8 cellular contexts compared by ENCODE assay signal in genomic region chr19:18683109-18683954, GRCh38. TPM values are rescaled to one million over a fixed set of nuclear protein-coding genes. Genes with fewer than 3 reads are reported as not detected.
DNase-seq lines count a peak whose midpoint lies in the region; ATAC-seq and TF ChIP-seq lines count a peak whose summit lies in the region.

Gene CRTC1, plus strand, starts transcription at chr19:18683680. Its CDS starts 23 bp downstream, at chr19:18683703.

- H3K9me3 ChIP-seq in adipocyte (ENCODE audit: control insufficient read depth, low read length) (no peaks in the 10 kb centered on the region), heart right ventricle (no peaks in the 10 kb centered on the region), transverse colon (no peaks in the 10 kb centered on the region)

- peak; percentile 73 for ATAC-seq in HG02588 (IDR thresholded peaks at IDR 0.05; ENCODE audit: unreplicated experiment)
- peak; percentile 86 to 92 (median 90) for ATAC-seq in heart right ventricle

- H3K36me3 ChIP-seq in adipocyte (ENCODE audit: control insufficient read depth, insufficient read depth, low read length, severe bottlenecking): no peaks in the 10 kb centered on the region
- no peaks in the 10 kb centered on the region for H3K36me3 ChIP-seq in heart right ventricle
- H3K36me3 ChIP-seq in transverse colon: no peaks in the 10 kb centered on the region

- peak in 2 of 9 donors; percentile 16 to 23 for TF ChIP-seq CTCF in heart right ventricle (IDR thresholded peaks at IDR 0.05)
- no peak for TF ChIP-seq CTCF in transverse colon (IDR thresholded peaks at IDR 0.05)

- in situ Hi-C loops in transverse colon (cut with MboI; ENCODE audit: low pct_ligation_motif_present in 1 of 4, low pct_unique_long_range_greater_than_20kb in 1 of 4, low sequenced_read_pairs in 3 of 4): no loop called here

- H3K9ac ChIP-seq in adipocyte (ENCODE audit: low read length): peak within 1 kb of the TSS; percentile 86

- TF ChIP-seq EP300 in transverse colon (IDR thresholded peaks at IDR 0.05; ENCODE audit: low read depth): no peak

- peak within 1 kb of the TSS; percentile 86 for H3K4me3 ChIP-seq in adipocyte (ENCODE audit: low read length)
- H3K4me3 ChIP-seq in heart right ventricle: peak within 1 kb of the TSS; percentile 44 to 66 (median 57)
- H3K4me3 ChIP-seq in transverse colon: peak within 1 kb of the TSS; percentile 34 to 72 (median 52)

- WGBS in heart right ventricle, 2 donors: 1 to 2% methylated on average over 56 to 91 of the region's 93 CpGs
- WGBS in transverse colon (ENCODE audit: low coverage in 1 of 2), 2 donors: 2 to 20% methylated on average over 1 to 46 of the region's 93 CpGs

- peak within 1 kb of the TSS; percentile 44 to 90 (median 85) for H3K27ac ChIP-seq in heart right ventricle
- H3K27ac ChIP-seq in transverse colon: peak within 1 kb of the TSS; percentile 78 to 86 (median 84)

- TF ChIP-seq POLR2A in transverse colon (IDR thresholded peaks at IDR 0.05): peak; percentile 60

- H3K4me1 ChIP-seq in adipocyte (ENCODE audit: control insufficient read depth, insufficient read depth, low read length): peaks cover 38% of the 10 kb centered on the region
- H3K4me1 ChIP-seq in heart right ventricle: peaks cover 7 to 38% (median 14%) of the 10 kb centered on the region in 9 donors
- peaks cover 6 to 17% (median 11%) of the 10 kb centered on the region in 4 donors for H3K4me1 ChIP-seq in transverse colon

- H3K27me3 ChIP-seq in adipocyte (replicated peaks; ENCODE audit: control insufficient read depth, insufficient read depth, low read length) (no peaks in the 10 kb centered on the region), heart right ventricle (no peaks in the 10 kb centered on the region), transverse colon (no peaks in the 10 kb centered on the region)

- DNase-seq in GDM1 (lab: John Stamatoyannopoulos, UW) (peak; percentile 84), NCI-H1105 treated with DMSO at 0.1 percent for 48 hours (lab: John Stamatoyannopoulos, UW) (peak; percentile 77), SW480 (ENCODE audit: low spot score) (peak; percentile 76), adipocyte (ENCODE audit: low read depth) (peak; percentile 95), heart right ventricle (peak; percentile 91 to 94), posterior cingulate gyrus (peak; percentile 66 to 96 (median 75)), transverse colon (peak; percentile 94)

- intact Hi-C loops in heart right ventricle (cut with DNase I) (loop anchor here in 6 of 10 donors (1.0 to 10.0 kb wide), 8 partner anchors 33 to 229 kb away; partner anchors contain the start of genes UPF1 (in 4 of the 6) and KLHL26 (in 1 of the 6)), posterior cingulate gyrus (cut with DNase I) (loop anchor here (5.0 kb wide), 1 partner anchor 149 kb away; the partner anchor contains the start of gene UPF1), transverse colon (cut with DNase I; ENCODE audit: low total_unique reads) (no loop called here)

RNA-seq across cellular contexts. Expression of gene CRTC1, which starts in this region (rescaled TPM):
- total RNA-seq in heart right ventricle (10 to 100 TPM in 3 of 10 donors, 1 to 10 TPM in 7; 6.5 to 11.8 (median 9.3) TPM), transverse colon (10 to 100 TPM in 1 of 4 donors, 1 to 10 TPM in 3; 6.2 to 17.6 (median 7.7) TPM)
- polyA plus RNA-seq in heart right ventricle: 1 to 10 TPM; 3.2 to 8.6 TPM

Comparison
In these comparisons a context has a peak if more than half of its experiments do, and no peak if none do; other contexts are left out.
1. Peak in every context shown above with its lines: DNase-seq, ATAC-seq, H3K4me3 ChIP-seq and H3K27ac ChIP-seq.